In genomic region chr5:141850786-141851185, GRCh38 we compare ENCODE assay signal across 8 cellular contexts. TPM values are rescaled to one million over a fixed set of nuclear protein-coding genes. Genes with fewer than 3 reads are reported as not detected.
DNase-seq lines count a peak whose midpoint lies in the region; ATAC-seq, FAIRE-seq and TF ChIP-seq lines count a peak whose summit lies in the region.

No MANE protein-coding gene starts in this region.

- H3K4me3 ChIP-seq in astrocyte (ENCODE audit: insufficient read depth, low read depth, low read length) (no peak overlapping the region), upper lobe of right lung (peak overlapping the region; percentile 93)

- H3K27me3 ChIP-seq in astrocyte (ENCODE audit: insufficient read depth, low read length): no peaks in the 10 kb centered on the region
- no peaks in the 10 kb centered on the region for H3K27me3 ChIP-seq in upper lobe of right lung

- ATAC-seq in memory B cell (ENCODE audit: low read depth) (no peak), upper lobe of right lung (no peak)

- H3K4me1 ChIP-seq in astrocyte (ENCODE audit: insufficient read depth, low read length): peaks cover 19% of the 10 kb centered on the region
- H3K4me1 ChIP-seq in upper lobe of right lung: peaks cover 29% of the 10 kb centered on the region

- H3K4me2 ChIP-seq in astrocyte (ENCODE audit: low read length): peak overlapping the region; percentile 93

- H4K20me1 ChIP-seq in astrocyte (ENCODE audit: insufficient read depth, low read length): no peaks in the 10 kb centered on the region

- no peaks in the 10 kb centered on the region for H3K79me2 ChIP-seq in astrocyte (ENCODE audit: insufficient read depth, low read length)

- no peak for FAIRE-seq in astrocyte (lab: Jason Lieb, UNC)

- H3K4me3 Mint-ChIP-seq in activated naive CD4-positive, alpha-beta T cell treated with anti-CD3 and anti-CD28 coated beads, Interleukin-2, amount 50 U/mL, for 24 hours: peak overlapping the region; percentile 70
- H3K4me3 Mint-ChIP-seq in astrocyte (ENCODE audit: unreplicated experiment): peak overlapping the region; percentile 75
- H3K4me3 Mint-ChIP-seq in memory B cell: peak overlapping the region; percentile 70

- no peaks in the 10 kb centered on the region for H3K9me3 ChIP-seq in astrocyte (ENCODE audit: insufficient read depth, low read depth, low read length)
- H3K9me3 ChIP-seq in upper lobe of right lung: no peaks in the 10 kb centered on the region

- no peak for DNase-seq in activated naive CD4-positive, alpha-beta T cell treated with anti-CD3 and anti-CD28 coated beads, Interleukin-2, amount 50 U/mL, for 16 hours
- DNase-seq in astrocyte (ENCODE audit: low read depth) (no peak), memory B cell (ENCODE audit: low spot score in 2 of 2) (no peak), upper lobe of right lung (no peak), NCI-H128 (lab: John Stamatoyannopoulos, UW; ENCODE audit: unreplicated experiment) (no peak), NCI-H1436 (lab: John Stamatoyannopoulos, UW) (no peak)
- no peak for DNase-seq in stimulated activated CD4-positive, alpha-beta T cell treated with anti-CD3 and anti-CD28 coated beads, Interleukin-4, amount 100 ng/mL, for 24 hours

- H3K4me1 Mint-ChIP-seq in activated naive CD4-positive, alpha-beta T cell treated with anti-CD3 and anti-CD28 coated beads, Interleukin-2, amount 50 U/mL, for 24 hours: peaks cover 9% of the 10 kb centered on the region
- H3K4me1 Mint-ChIP-seq in astrocyte (ENCODE audit: low read depth, unreplicated experiment): peaks cover 14% of the 10 kb centered on the region
- peaks cover 12% of the 10 kb centered on the region for H3K4me1 Mint-ChIP-seq in memory B cell

- H3K27ac ChIP-seq in astrocyte (ENCODE audit: low read depth, low read length) (no peak overlapping the region), upper lobe of right lung (peak overlapping the region; percentile 98)

- H3K27me3 Mint-ChIP-seq in activated naive CD4-positive, alpha-beta T cell treated with anti-CD3 and anti-CD28 coated beads, Interleukin-2, amount 50 U/mL, for 24 hours: peaks cover 1% of the 10 kb centered on the region
- H3K27me3 Mint-ChIP-seq in astrocyte (ENCODE audit: low read depth, unreplicated experiment) (no peaks in the 10 kb centered on the region), memory B cell (peaks cover 5% of the 10 kb centered on the region)

- no peaks in the 10 kb centered on the region for H3K9me3 Mint-ChIP-seq in activated naive CD4-positive, alpha-beta T cell treated with anti-CD3 and anti-CD28 coated beads, Interleukin-2, amount 50 U/mL, for 24 hours
- H3K9me3 Mint-ChIP-seq in astrocyte (ENCODE audit: unreplicated experiment) (peaks cover 1% of the 10 kb centered on the region), memory B cell (no peaks in the 10 kb centered on the region)

- no peak overlapping the region for H3K9ac ChIP-seq in astrocyte (ENCODE audit: low read length)

- peak overlapping the region; percentile 50 for H2AFZ ChIP-seq in astrocyte (ENCODE audit: low read depth, low read length)

- TF ChIP-seq CTCF in astrocyte (IDR thresholded peaks at IDR 0.05; ENCODE audit: insufficient read depth, low read depth, low read length): no peak
- TF ChIP-seq CTCF in upper lobe of right lung (IDR thresholded peaks at IDR 0.05): no peak

- H3K27ac Mint-ChIP-seq in activated naive CD4-positive, alpha-beta T cell treated with anti-CD3 and anti-CD28 coated beads, Interleukin-2, amount 50 U/mL, for 24 hours: no peak overlapping the region
- H3K27ac Mint-ChIP-seq in astrocyte (ENCODE audit: unreplicated experiment) (peak overlapping the region; percentile 91), memory B cell (no peak overlapping the region)

- H3K36me3 Mint-ChIP-seq in activated naive CD4-positive, alpha-beta T cell treated with anti-CD3 and anti-CD28 coated beads, Interleukin-2, amount 50 U/mL, for 24 hours: no peaks in the 10 kb centered on the region
- H3K36me3 Mint-ChIP-seq in astrocyte (ENCODE audit: low read depth, unreplicated experiment) (no peaks in the 10 kb centered on the region), memory B cell (no peaks in the 10 kb centered on the region)

- H3K36me3 ChIP-seq in astrocyte (ENCODE audit: insufficient read depth, low read length) (no peaks in the 10 kb centered on the region), upper lobe of right lung (no peaks in the 10 kb centered on the region)

- intact Hi-C loops in upper lobe of right lung (cut with DNase I): no loop called here

RNA-seq across cellular contexts. Expression of gene PCDH1, which starts 27.4 kb away (rescaled TPM):
- total RNA-seq in astrocyte: 9.1 and 11.5 TPM in 2 replicates
- 66.6 TPM for total RNA-seq in upper lobe of right lung
